Comparison of ENCODE assay signal across 21 cellular contexts in the genomic region with DNA sequence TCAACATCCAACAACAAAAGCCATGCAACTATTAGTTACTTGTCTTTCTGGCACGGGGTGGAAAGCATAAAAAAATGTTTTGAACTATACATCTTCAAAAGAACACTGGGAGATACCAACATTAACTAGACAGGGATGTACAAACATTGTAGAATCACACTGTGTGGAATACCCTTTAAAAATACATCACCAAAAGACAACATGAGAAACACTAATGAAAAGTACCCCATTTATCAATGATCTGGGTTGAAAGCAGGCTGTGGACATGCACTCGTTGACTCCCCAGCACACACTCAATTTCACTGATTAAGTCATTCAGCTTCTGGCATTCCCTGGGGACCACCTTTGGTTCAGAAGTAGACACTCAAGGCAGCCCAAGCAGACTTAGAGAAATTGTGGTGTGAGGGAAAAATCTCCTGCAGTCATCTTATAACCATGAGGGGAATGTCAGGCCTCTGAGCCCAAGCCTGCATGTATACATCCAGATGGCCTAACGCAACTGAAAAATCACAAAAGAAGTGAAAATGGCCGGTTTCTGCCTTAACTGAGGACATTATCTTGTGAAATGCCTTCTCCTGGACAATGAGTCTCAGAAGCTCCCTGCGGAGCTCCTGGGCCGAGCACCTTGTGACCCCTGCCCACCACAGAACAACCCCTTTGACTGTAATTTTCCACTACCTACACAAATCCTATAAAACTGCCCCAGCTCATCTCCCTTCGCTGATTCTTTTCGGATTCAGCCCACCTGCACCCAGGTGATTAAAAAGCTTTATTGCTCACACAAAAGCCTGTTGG. TPM values are rescaled to one million over a fixed set of nuclear protein-coding genes. Genes with fewer than 3 reads are reported as not detected.
DNase-seq lines count a peak whose midpoint lies in the region; TF ChIP-seq lines count a peak whose summit lies in the region.
"Had no signal": no experiment of that assay in that cellular context is flagged by ENCODE, and none has a peak within 500 bp of the region (broad histone marks: within the 10 kb centered on the region; RNA-seq: fewer than 3 reads in every experiment).

No MANE protein-coding gene starts in this region.

- H3K4me1 ChIP-seq in endodermal cell (ENCODE audit: control insufficient read depth, insufficient read depth, low read length), result no peaks in the 10 kb centered on the region
- peaks cover 0 to 17% of the 10 kb centered on the region in 2 donors for H3K4me1 ChIP-seq in neuronal stem cell (ENCODE audit: control insufficient read depth in 2 of 2, insufficient read depth in 1 of 2, low read depth in 1 of 2, low read length in 2 of 2)

- no peak overlapping the region for H3K4me2 ChIP-seq in neuronal stem cell (ENCODE audit: insufficient read depth, low read length, poor library complexity, severe bottlenecking)

- no peak overlapping the region for H2BK12ac ChIP-seq in neuronal stem cell (ENCODE audit: low read length)

- H3K9ac ChIP-seq in endodermal cell (ENCODE audit: extremely low read depth, low read length, poor library complexity, severe bottlenecking) (no peak overlapping the region), neuronal stem cell (ENCODE audit: low read depth, low read length, poor library complexity) (no peak overlapping the region)

- H4K91ac ChIP-seq in neuronal stem cell (ENCODE audit: low read depth, low read length, poor library complexity), result no peak overlapping the region

- H3K27me3 ChIP-seq in endodermal cell (ENCODE audit: control insufficient read depth, insufficient read depth, low read length, poor library complexity, severe bottlenecking) (no peaks in the 10 kb centered on the region), neuronal stem cell (ENCODE audit: control insufficient read depth in 3 of 3, insufficient read depth in 3 of 3, low read depth in 1 of 3, low read length in 3 of 3) (no peaks in the 10 kb centered on the region)
- H3K27me3 ChIP-seq: heart left ventricle, thyroid gland had no signal

- H3K36me3 Mint-ChIP-seq in endodermal cell (ENCODE audit: low read depth), result peaks cover 23% of the 10 kb centered on the region
- H3K36me3 Mint-ChIP-seq in activated CD4-positive, alpha-beta memory T cell treated with anti-CD3 and anti-CD28 coated beads for 36 hours, result peaks cover 29% of the 10 kb centered on the region
- peaks cover 4% of the 10 kb centered on the region for H3K36me3 Mint-ChIP-seq in endothelial cell (ENCODE audit: low read depth, unreplicated experiment)
- H3K36me3 Mint-ChIP-seq: natural killer cell had no signal

- 65 to 66% methylated on average over 6 to 8 of the region's 8 CpGs for WGBS in endodermal cell (ENCODE audit: insufficient coverage in 1 of 2, insufficient read length in 1 of 2), 2 experiments
- WGBS in neuronal stem cell (ENCODE audit: extremely low coverage in 2 of 2, insufficient read length in 2 of 2, insufficient replicate concordance in 1 of 2), 2 donors, result no CpG with 5 or more reads among the region's 8 CpGs

- H3K4me3 Mint-ChIP-seq in endodermal cell (peak overlapping the region; percentile 6), endothelial cell (ENCODE audit: unreplicated experiment) (no peak overlapping the region)
- no peak overlapping the region for H3K4me3 Mint-ChIP-seq in activated CD4-positive, alpha-beta memory T cell treated with anti-CD3 and anti-CD28 coated beads for 36 hours
- H3K4me3 Mint-ChIP-seq: effector memory CD8-positive, alpha-beta T cell; natural killer cell had no signal

- H2BK15ac ChIP-seq in neuronal stem cell (ENCODE audit: low read length), result no peak overlapping the region

- H3K23ac ChIP-seq in neuronal stem cell (ENCODE audit: low read depth, low read length, poor library complexity), result no peak overlapping the region

- H3K27ac Mint-ChIP-seq in endodermal cell (peak overlapping the region; percentile 85), endothelial cell (ENCODE audit: unreplicated experiment) (no peak overlapping the region)
- H3K27ac Mint-ChIP-seq in activated CD4-positive, alpha-beta memory T cell treated with anti-CD3 and anti-CD28 coated beads for 36 hours, result no peak overlapping the region

- no peak overlapping the region for H2AK5ac ChIP-seq in neuronal stem cell (ENCODE audit: low read depth, low read length)

- no peak overlapping the region for H3K14ac ChIP-seq in neuronal stem cell (ENCODE audit: low read length)

- H3K9me3 Mint-ChIP-seq in endodermal cell (no peaks in the 10 kb centered on the region), endothelial cell (ENCODE audit: unreplicated experiment) (no peaks in the 10 kb centered on the region)
- no peaks in the 10 kb centered on the region for H3K9me3 Mint-ChIP-seq in activated CD4-positive, alpha-beta memory T cell treated with anti-CD3 and anti-CD28 coated beads for 36 hours
- H3K9me3 Mint-ChIP-seq: effector memory CD8-positive, alpha-beta T cell; natural killer cell had no signal

- H4K8ac ChIP-seq in neuronal stem cell (ENCODE audit: low read depth, low read length), result no peak overlapping the region

- no peak overlapping the region for H3K4ac ChIP-seq in neuronal stem cell (ENCODE audit: low read length)

- intact Hi-C loops in activated CD4-positive, alpha-beta memory T cell treated with anti-CD3 and anti-CD28 coated beads for 36 hours (cut with micrococcal nuclease), result no loop called here

- H3K27ac ChIP-seq in endodermal cell (ENCODE audit: low read depth, low read length) (peak overlapping the region; percentile 33), neuronal stem cell (replicated peaks; ENCODE audit: low read length) (peak overlapping the region; percentile 20)
- H3K27ac ChIP-seq: heart left ventricle, thyroid gland had no signal

- CTCF ChIA-PET in activated CD4-positive, alpha-beta memory T cell treated with anti-CD3 and anti-CD28 coated beads for 36 hours (lab: Charles Lee), result interaction anchor here (0.7 kb wide), 1 partner anchor 574 kb away, joined by 4 read pairs; no protein-coding TSS in a partner anchor

- H3K4me3 ChIP-seq in GM12865 (ENCODE audit: low read depth, low read length), result no peak overlapping the region
- H3K4me3 ChIP-seq in endodermal cell (ENCODE audit: low read length), result peak overlapping the region; percentile 9
- H3K4me3 ChIP-seq in neuronal stem cell (ENCODE audit: low read length in 2 of 2), result no peak overlapping the region
- H3K4me3 ChIP-seq: heart left ventricle, thyroid gland had no signal

- DNase-seq in GM12865 (ENCODE audit: low read depth) (peak; percentile 6), NAMALWA (ENCODE audit: low spot score) (peak; percentile 9), endodermal cell (peak; percentile 77), neuronal stem cell (ENCODE audit: low spot score) (no peak), NOMO-1 treated with dmso at 0.1 percent for 144 hours (lab: John Stamatoyannopoulos, UW; ENCODE audit: unreplicated experiment) (no peak), endothelial cell (ENCODE audit: low spot score) (no peak)
- no peak for DNase-seq in activated CD4-positive, alpha-beta memory T cell treated with anti-CD3 and anti-CD28 coated beads for 36 hours
- DNase-seq: activated CD4-positive, alpha-beta T cell treated with anti-CD3 and anti-CD28 coated beads, Interleukin-2, amount 50 U/mL, for 1 hour; activated gamma-delta T cell treated with Interleukin-2 at 50 U/mL for 16 hours; amygdala; effector memory CD8-positive, alpha-beta T cell; GDM1; heart left ventricle; natural killer cell; NCI-H1105 treated with DMSO at 0.1 percent for 48 hours; NCI-H69; posterior cingulate gyrus; Right ventricle myocardium superior; stimulated activated CD4-positive, alpha-beta T cell treated with anti-CD3 and anti-CD28 coated beads, Interleukin-1b, Interleukin-23, amount 100 ng/mL, for 48 hours; stimulated activated naive CD4-positive, alpha-beta T cell; thyroid gland had no signal

- H2BK5ac ChIP-seq in neuronal stem cell (ENCODE audit: low read length), result no peak overlapping the region

- POLR2A ChIA-PET in activated CD4-positive, alpha-beta memory T cell treated with anti-CD3 and anti-CD28 coated beads for 36 hours (lab: Charles Lee), result interaction anchor here (0.6 kb wide), 1 partner anchor 29 kb away, joined by 3 read pairs; no protein-coding TSS in a partner anchor

- H2AFZ ChIP-seq in neuronal stem cell (ENCODE audit: low read length), result no peak overlapping the region

- H3K9me3 ChIP-seq in endodermal cell (ENCODE audit: control insufficient read depth, low read length) (no peaks in the 10 kb centered on the region), neuronal stem cell (replicated peaks in 1 of 2; ENCODE audit: control insufficient read depth in 2 of 2, insufficient read depth in 1 of 2, low read depth in 1 of 2, low read length in 2 of 2) (no peaks in the 10 kb centered on the region)
- H3K9me3 ChIP-seq: heart left ventricle, thyroid gland had no signal

- H2BK120ac ChIP-seq in neuronal stem cell (ENCODE audit: low read depth, low read length), result no peak overlapping the region

- no peak for TF ChIP-seq CTCF in GM12865 (IDR thresholded peaks at IDR 0.05; ENCODE audit: insufficient read depth, low read depth, low read length, missing control alignments)
- TF ChIP-seq CTCF in endodermal cell (conservative IDR thresholded peaks at IDR 0.05), result no peak
- no peak for TF ChIP-seq CTCF in endothelial cell (IDR thresholded peaks at IDR 0.05; ENCODE audit: unreplicated experiment)

- H3K79me1 ChIP-seq in neuronal stem cell (ENCODE audit: low read depth, low read length), result no peaks in the 10 kb centered on the region

- no peak overlapping the region for H3K18ac ChIP-seq in neuronal stem cell (ENCODE audit: low read length)

- H3K27me3 Mint-ChIP-seq in endodermal cell (ENCODE audit: insufficient read depth), result no peaks in the 10 kb centered on the region
- no peaks in the 10 kb centered on the region for H3K27me3 Mint-ChIP-seq in activated CD4-positive, alpha-beta memory T cell treated with anti-CD3 and anti-CD28 coated beads for 36 hours
- peaks cover 2% of the 10 kb centered on the region for H3K27me3 Mint-ChIP-seq in endothelial cell (ENCODE audit: unreplicated experiment)
- H3K27me3 Mint-ChIP-seq: effector memory CD8-positive, alpha-beta T cell had no signal

- peaks cover 64% of the 10 kb centered on the region for H3K4me1 Mint-ChIP-seq in endodermal cell
- peaks cover 21% of the 10 kb centered on the region for H3K4me1 Mint-ChIP-seq in activated CD4-positive, alpha-beta memory T cell treated with anti-CD3 and anti-CD28 coated beads for 36 hours (ENCODE audit: low read depth)
- H3K4me1 Mint-ChIP-seq in endothelial cell (ENCODE audit: unreplicated experiment), result peaks cover 7% of the 10 kb centered on the region

- peaks cover 28% of the 10 kb centered on the region for H3K36me3 ChIP-seq in endodermal cell (ENCODE audit: control insufficient read depth, insufficient read depth, low read length)
- peaks cover 0 to 68% of the 10 kb centered on the region in 2 donors for H3K36me3 ChIP-seq in neuronal stem cell (replicated peaks in 1 of 2; ENCODE audit: control insufficient read depth in 2 of 2, insufficient read depth in 2 of 2, low read length in 2 of 2)

RNA-seq across cellular contexts. Expression of a gene that starts 53.0 kb away (rescaled TPM):
- total RNA-seq in endodermal cell, result 10 to 100 TPM; 37.5 to 38.9 TPM
- polyA plus RNA-seq in endodermal cell (2013, experiment 1 of 2), result 23.7 TPM
- polyA plus RNA-seq in endodermal cell (2013, experiment 2 of 2), result 23.1 TPM
- polyA plus RNA-seq in neuronal stem cell (2013, experiment 1 of 2), result 68.0 TPM
- 78.2 TPM for polyA plus RNA-seq in neuronal stem cell (2013, experiment 2 of 2)
- 10 to 100 TPM; 24.0 to 24.4 TPM for total RNA-seq in activated CD4-positive, alpha-beta memory T cell treated with anti-CD3 and anti-CD28 coated beads for 36 hours
- 59.0 TPM for total RNA-seq in endothelial cell (ENCODE audit: unreplicated experiment)

Comparison
In these comparisons a context has a peak if more than half of its experiments do, and no peak if none do; other contexts are left out.
1. DNase-seq: peak in GM12865 (single experiment), NAMALWA (single experiment) and endodermal cell (single experiment); none in neuronal stem cell (single experiment), activated CD4-positive, alpha-beta memory T cell treated with anti-CD3 and anti-CD28 coated beads for 36 hours (single experiment), NOMO-1 treated with dmso at 0.1 percent for 144 hours (single experiment) and endothelial cell (single experiment).